In genomic region chr14:60668431-60669112, GRCh38 we compare ENCODE assay signal across 1 cellular context.
A peak's percentile ranks its signal among the peaks of the same experiment; 100 is the strongest.
TF ChIP-seq lines count a peak whose summit lies in the region.

No MANE protein-coding gene starts in this region.

TF ChIP-seq in HepG2, 621 proteins besides CTCF, POLR2A, EP300 and RAD21 (continues in another document):
- TF ChIP-seq MAFF (IDR thresholded peaks at IDR 0.05; ENCODE audit: low read depth, low read length), result peak; percentile 80
- TF ChIP-seq PBX2 (CRISPR knock-in tag; IDR thresholded peaks at IDR 0.05), result no peak
- peak; percentile 97 for TF ChIP-seq NFE2L2 (IDR thresholded peaks at IDR 0.05; ENCODE audit: low read length)
- TF ChIP-seq NR1H2 (CRISPR knock-in tag; IDR thresholded peaks at IDR 0.05; ENCODE audit: borderline replicate concordance, low read depth), result no peak
- peak; percentile 66; the same call in 1 of the 2 replicates for TF ChIP-seq CEBPB (IDR thresholded peaks at IDR 0.05; ENCODE audit: borderline replicate concordance, low read depth, low read length)
- TF ChIP-seq PTBP1 (IDR thresholded peaks at IDR 0.05; ENCODE audit: low read depth, low read length, poor library complexity, severe bottlenecking), result no peak
- TF ChIP-seq TIGD3 (CRISPR knock-in tag; IDR thresholded peaks at IDR 0.05; ENCODE audit: borderline replicate concordance), result no peak
- no peak for TF ChIP-seq DMTF1 (CRISPR knock-in tag; IDR thresholded peaks at IDR 0.05)
- TF ChIP-seq RBM39 (IDR thresholded peaks at IDR 0.05; ENCODE audit: low read depth, low read length, poor library complexity, severe bottlenecking), result no peak
- TF ChIP-seq ZSCAN31 (CRISPR knock-in tag; IDR thresholded peaks at IDR 0.05; ENCODE audit: low read depth), result no peak
- no peak for TF ChIP-seq NKX3-1 (CRISPR knock-in tag; IDR thresholded peaks at IDR 0.05)
- TF ChIP-seq ZNF557 (CRISPR knock-in tag; IDR thresholded peaks at IDR 0.05), result no peak
- 0 out of 2 replicates have a peak, but pooled peaks have one; percentile 24 for TF ChIP-seq FOSL2 (CRISPR knock-in tag; IDR thresholded peaks at IDR 0.05)
- TF ChIP-seq ZFP82 (CRISPR knock-in tag; IDR thresholded peaks at IDR 0.05; ENCODE audit: borderline replicate concordance), result no peak
- TF ChIP-seq NFIB (CRISPR knock-in tag; IDR thresholded peaks at IDR 0.05; ENCODE audit: borderline replicate concordance), result no peak
- TF ChIP-seq GMEB2 (CRISPR knock-in tag; IDR thresholded peaks at IDR 0.05; ENCODE audit: low read depth), result no peak
- no peak for TF ChIP-seq ZNF562 (CRISPR knock-in tag; IDR thresholded peaks at IDR 0.05; ENCODE audit: borderline replicate concordance)
- TF ChIP-seq PLRG1 (conservative IDR thresholded peaks at IDR 0.05), result no peak
- no peak for TF ChIP-seq HOMEZ (CRISPR knock-in tag; IDR thresholded peaks at IDR 0.05; ENCODE audit: low read depth)
- TF ChIP-seq ARNT2 (CRISPR knock-in tag; IDR thresholded peaks at IDR 0.05; ENCODE audit: low read depth), result no peak
- peak; percentile 89 to 91 for TF ChIP-seq MAFK (conservative IDR thresholded peaks at IDR 0.05 in 1 of 2, IDR thresholded peaks at IDR 0.05 in 1 of 2; ENCODE audit: low read length in 2 of 2)
- no peak for TF ChIP-seq ZSCAN12 (CRISPR knock-in tag; IDR thresholded peaks at IDR 0.05)
- no peak for TF ChIP-seq IKZF1 (IDR thresholded peaks at IDR 0.05)
- TF ChIP-seq ZNF570 (CRISPR knock-in tag; IDR thresholded peaks at IDR 0.05; ENCODE audit: borderline replicate concordance), result no peak
- no peak for TF ChIP-seq NPAS2 (CRISPR knock-in tag; IDR thresholded peaks at IDR 0.05; ENCODE audit: borderline replicate concordance)
- no peak for TF ChIP-seq SMAD1 (CRISPR knock-in tag; IDR thresholded peaks at IDR 0.05; ENCODE audit: borderline replicate concordance, low read depth)
- no peak for TF ChIP-seq MYNN (CRISPR knock-in tag; IDR thresholded peaks at IDR 0.05; ENCODE audit: low read depth)
- no peak for TF ChIP-seq CC2D1A (CRISPR knock-in tag; IDR thresholded peaks at IDR 0.05)
- no peak for TF ChIP-seq ZNF576 (CRISPR knock-in tag; IDR thresholded peaks at IDR 0.05)
- TF ChIP-seq CEBPG (CRISPR knock-in tag; IDR thresholded peaks at IDR 0.05), result peak; percentile 43; the same call in 1 of the 2 replicates
- TF ChIP-seq NFE2 (CRISPR knock-in tag; IDR thresholded peaks at IDR 0.05), result 0 out of 2 replicates have a peak, but pooled peaks have one; percentile 16
- TF ChIP-seq SRSF9 (IDR thresholded peaks at IDR 0.05; ENCODE audit: borderline replicate concordance, insufficient read depth, low read depth, low read length, poor library complexity, severe bottlenecking), result no peak
- TF ChIP-seq DBP (CRISPR knock-in tag; IDR thresholded peaks at IDR 0.05; ENCODE audit: not compliant biosample characterization), result no peak
- TF ChIP-seq YEATS2 (CRISPR knock-in tag; IDR thresholded peaks at IDR 0.05; ENCODE audit: borderline replicate concordance), result no peak
- no peak for TF ChIP-seq NFYB (CRISPR knock-in tag; IDR thresholded peaks at IDR 0.05)
- no peak for TF ChIP-seq ISL2 (CRISPR knock-in tag; IDR thresholded peaks at IDR 0.05)
- no peak for TF ChIP-seq ZNF646 (CRISPR knock-in tag; IDR thresholded peaks at IDR 0.05)
- TF ChIP-seq FUBP1 (CRISPR knock-in tag; IDR thresholded peaks at IDR 0.05; ENCODE audit: borderline replicate concordance), result no peak
- TF ChIP-seq MAX (IDR thresholded peaks at IDR 0.05), result no peak
- no peak for TF ChIP-seq ZNF768 (CRISPR knock-in tag; IDR thresholded peaks at IDR 0.05)
- TF ChIP-seq ZNF274 (CRISPR knock-in tag; IDR thresholded peaks at IDR 0.05), result no peak
- no peak for TF ChIP-seq ZKSCAN1 (IDR thresholded peaks at IDR 0.05; ENCODE audit: low read length)
- TF ChIP-seq ZNF383 (CRISPR knock-in tag; IDR thresholded peaks at IDR 0.05; ENCODE audit: borderline replicate concordance), result no peak
- no peak for TF ChIP-seq PLSCR1 (CRISPR knock-in tag; IDR thresholded peaks at IDR 0.05; ENCODE audit: borderline replicate concordance)
- TF ChIP-seq HOXA5 (CRISPR knock-in tag; IDR thresholded peaks at IDR 0.05), result no peak
- TF ChIP-seq ZBTB42 (CRISPR knock-in tag; IDR thresholded peaks at IDR 0.05), result no peak
